ENCODE assay signal across 20 cellular contexts in genomic region chr20:57782631-57783041, GRCh38.
DNase-seq lines count a peak whose midpoint lies in the region; TF ChIP-seq lines count a peak whose summit lies in the region.
"Had no signal": no experiment of that assay in that cellular context is flagged by ENCODE, and none has a peak within 500 bp of the region (broad histone marks: within the 10 kb centered on the region; RNA-seq: fewer than 3 reads in every experiment).

No MANE protein-coding gene starts in this region.

- H3K4me1 ChIP-seq in BE2C: no peaks in the 10 kb centered on the region; the same call in 1 of the 2 replicates
- H3K4me1 ChIP-seq in neuronal stem cell (ENCODE audit: control insufficient read depth in 2 of 2, insufficient read depth in 1 of 2, low read depth in 1 of 2, low read length in 2 of 2): no peaks in the 10 kb centered on the region

- peak overlapping the region; percentile 30 for H3K23ac ChIP-seq in neuronal stem cell (ENCODE audit: low read depth, low read length, poor library complexity)

- DNase-seq in BE2C (peak; percentile 43), ELF-1 (ENCODE audit: low read depth, low spot score) (peak; percentile 34), NB4 (ENCODE audit: low read depth) (peak; percentile 38), neuronal stem cell (ENCODE audit: low spot score) (no peak), middle frontal gyrus (ENCODE audit: extremely low spot score, low spot score) (no peak), HuH-7 (ENCODE audit: low spot score) (no peak), coronary artery (ENCODE audit: low spot score) (no peak), GM20000 (ENCODE audit: low spot score) (no peak)
- DNase-seq: CD8-positive, alpha-beta T cell; GF-D8; IMR-90; NCI-H1417; NCI-H1694 treated with DMSO at 0.1 percent for 48 hours; NCI-H2081 treated with DMSO at 0.1 percent for 48 hours; NCI-H2171 treated with DMSO at 0.1 percent for 48 hours; NCI-H524 treated with DMSO at 0.1 percent for 48 hours; Right ventricle myocardium superior; SW 1271 had no signal

- H2BK12ac ChIP-seq in neuronal stem cell (ENCODE audit: low read length): no peak overlapping the region

- no peaks in the 10 kb centered on the region for H3K79me1 ChIP-seq in neuronal stem cell (ENCODE audit: low read depth, low read length)

- H2BK120ac ChIP-seq in neuronal stem cell (ENCODE audit: low read depth, low read length): no peak overlapping the region

- H2BK15ac ChIP-seq in neuronal stem cell (ENCODE audit: low read length): peak overlapping the region; percentile 42

- no peak overlapping the region for H3K4me3 ChIP-seq in BE2C (ENCODE audit: low read depth, low read length)
- H3K4me3 ChIP-seq in NB4 (ENCODE audit: low read depth, low read length): no peak overlapping the region
- H3K4me3 ChIP-seq in neuronal stem cell (ENCODE audit: low read length in 2 of 2): no peak overlapping the region
- no peak overlapping the region for H3K4me3 ChIP-seq in coronary artery
- H3K4me3 ChIP-seq: GM23338 had no signal

- no peak overlapping the region for H2BK5ac ChIP-seq in neuronal stem cell (ENCODE audit: low read length)

- H3K27ac ChIP-seq in neuronal stem cell (replicated peaks; ENCODE audit: low read length): no peak overlapping the region
- H3K27ac ChIP-seq in coronary artery: no peak overlapping the region
- H3K27ac ChIP-seq: KMS-11 had no signal

- no peak for TF ChIP-seq CTCF in BE2C (IDR thresholded peaks at IDR 0.05; ENCODE audit: low read depth, low read length)
- no peak for TF ChIP-seq CTCF in NB4 (IDR thresholded peaks at IDR 0.05; ENCODE audit: low read depth, low read length)
- no peak for TF ChIP-seq CTCF in coronary artery (IDR thresholded peaks at IDR 0.05)
- TF ChIP-seq CTCF in GM20000 (IDR thresholded peaks at IDR 0.05; ENCODE audit: extremely low read depth, missing control alignments): no peak

- H3K18ac ChIP-seq in neuronal stem cell (ENCODE audit: low read length): peak overlapping the region; percentile 44

- H3K9me3 ChIP-seq in BE2C (no peaks in the 10 kb centered on the region), neuronal stem cell (replicated peaks in 1 of 2; ENCODE audit: control insufficient read depth in 2 of 2, insufficient read depth in 1 of 2, low read depth in 1 of 2, low read length in 2 of 2) (no peaks in the 10 kb centered on the region)

- TF ChIP-seq POLR2A in NB4 (IDR thresholded peaks at IDR 0.05; ENCODE audit: extremely low read depth, insufficient read length): no peak

- peak overlapping the region; percentile 65 for H2AK5ac ChIP-seq in neuronal stem cell (ENCODE audit: low read depth, low read length)

- H4K91ac ChIP-seq in neuronal stem cell (ENCODE audit: low read depth, low read length, poor library complexity): no peak overlapping the region

- peak overlapping the region; percentile 44 for H3K9ac ChIP-seq in neuronal stem cell (ENCODE audit: low read depth, low read length, poor library complexity)
- H3K9ac ChIP-seq: KMS-11 had no signal

- no peak overlapping the region for H4K8ac ChIP-seq in neuronal stem cell (ENCODE audit: low read depth, low read length)

- H3K27me3 ChIP-seq in BE2C: no peaks in the 10 kb centered on the region
- no peaks in the 10 kb centered on the region for H3K27me3 ChIP-seq in neuronal stem cell (ENCODE audit: control insufficient read depth in 3 of 3, insufficient read depth in 3 of 3, low read depth in 1 of 3, low read length in 3 of 3)

- H3K36me3 ChIP-seq in BE2C (no peaks in the 10 kb centered on the region), neuronal stem cell (replicated peaks in 1 of 2; ENCODE audit: control insufficient read depth in 2 of 2, insufficient read depth in 2 of 2, low read length in 2 of 2) (no peaks in the 10 kb centered on the region)

- H3K4me2 ChIP-seq in neuronal stem cell (ENCODE audit: insufficient read depth, low read length, poor library complexity, severe bottlenecking): no peak overlapping the region
- H3K4me2 ChIP-seq: GM23338, KMS-11 had no signal

- H2AFZ ChIP-seq in neuronal stem cell (ENCODE audit: low read length): no peak overlapping the region
- H2AFZ ChIP-seq: GM23338 had no signal

- no peak overlapping the region for H3K4ac ChIP-seq in neuronal stem cell (ENCODE audit: low read length)

- peak overlapping the region; percentile 61 for H3K14ac ChIP-seq in neuronal stem cell (ENCODE audit: low read length)

- WGBS in neuronal stem cell (ENCODE audit: extremely low coverage in 2 of 2, insufficient read length in 2 of 2, insufficient replicate concordance in 1 of 2), 2 donors: no CpG with 5 or more reads among the region's 12 CpGs

Comparison
In these comparisons a context has a peak if more than half of its experiments do, and no peak if none do; other contexts are left out.
1. DNase-seq: peak in BE2C (single experiment), ELF-1 (single experiment) and NB4 (single experiment); none in neuronal stem cell (single experiment), middle frontal gyrus (single experiment), HuH-7 (single experiment), coronary artery (single experiment) and GM20000 (single experiment).